In genomic region chr17:4497101-4497824, GRCh38 we compare ENCODE assay signal across 9 cellular contexts. TPM values are rescaled to one million over a fixed set of nuclear protein-coding genes. Genes with fewer than 3 reads are reported as not detected.
A peak's percentile ranks its signal among the peaks of the same experiment; 100 is the strongest.
DNase-seq lines count a peak whose midpoint lies in the region; ATAC-seq, FAIRE-seq and TF ChIP-seq lines count a peak whose summit lies in the region.
"Had no signal": no experiment of that assay in that cellular context is flagged by ENCODE, and none has a peak within 500 bp of the region (broad histone marks: within the 10 kb centered on the region; RNA-seq: fewer than 3 reads in every experiment).

No MANE protein-coding gene starts in this region.

- no peaks in the 10 kb centered on the region for H3K9me3 ChIP-seq in CD8-positive, alpha-beta T cell (ENCODE audit: low read length)
- H3K9me3 ChIP-seq in ascending aorta: no peaks in the 10 kb centered on the region

- no peak for ATAC-seq in CD8-positive, alpha-beta T cell
- no peak for ATAC-seq in HG03457 (IDR thresholded peaks at IDR 0.05; ENCODE audit: unreplicated experiment)
- no peak for ATAC-seq in HG03432 (IDR thresholded peaks at IDR 0.05; ENCODE audit: unreplicated experiment)
- no peak for ATAC-seq in GM21576 (IDR thresholded peaks at IDR 0.05; ENCODE audit: unreplicated experiment)

- no peaks in the 10 kb centered on the region for H3K27me3 ChIP-seq in CD8-positive, alpha-beta T cell (ENCODE audit: insufficient read depth, low read length)
- no peaks in the 10 kb centered on the region for H3K27me3 ChIP-seq in ascending aorta

- H3K27me3 Mint-ChIP-seq in CD8-positive, alpha-beta T cell (ENCODE audit: low read depth): peaks cover 13% of the 10 kb centered on the region

- H3K4me3 ChIP-seq in CD8-positive, alpha-beta T cell (ENCODE audit: low read depth, low read length): no peak overlapping the region
- peak overlapping the region in 1 of 2 donors; percentile 63 for H3K4me3 ChIP-seq in ascending aorta

- peak overlapping the region; percentile 42 for H3K4me3 Mint-ChIP-seq in CD8-positive, alpha-beta T cell

- H3K27ac Mint-ChIP-seq in CD8-positive, alpha-beta T cell: no peak overlapping the region

- CTCF ChIA-PET in CD8-positive, alpha-beta T cell (lab: Charles Lee): interaction anchor here (0.8 to 1.2 kb wide), 2 partner anchors 11 to 76 kb away, joined by 3 to 4 read pairs; no protein-coding TSS in a partner anchor

- H3K9me3 Mint-ChIP-seq in CD8-positive, alpha-beta T cell: no peaks in the 10 kb centered on the region

- no peak for DNase-seq in CD8-positive, alpha-beta T cell
- DNase-seq in HTR-8/SVneo (ENCODE audit: insufficient read length, low spot score) (peak; percentile 60), ascending aorta (ENCODE audit: low spot score in 2 of 2) (peak; percentile 54 to 91), mucosa of gallbladder (ENCODE audit: low spot score) (peak; percentile 64), SHP77 treated with DMSO at 0.1 percent for 48 hours (lab: John Stamatoyannopoulos, UW) (no peak)
- DNase-seq: left colon had no signal

- FAIRE-seq in HTR-8/SVneo (lab: Jason Lieb, UNC): no peak

- TF ChIP-seq CTCF in CD8-positive, alpha-beta T cell (IDR thresholded peaks at IDR 0.05): no peak
- TF ChIP-seq CTCF in ascending aorta (IDR thresholded peaks at IDR 0.05): no peak

- H3K27ac ChIP-seq in CD8-positive, alpha-beta T cell (ENCODE audit: low read depth, low read length): no peak overlapping the region
- H3K27ac ChIP-seq in ascending aorta: peak overlapping the region; percentile 92

- H3K36me3 ChIP-seq in CD8-positive, alpha-beta T cell (ENCODE audit: insufficient read depth, low read length): no peaks in the 10 kb centered on the region
- no peaks in the 10 kb centered on the region for H3K36me3 ChIP-seq in ascending aorta

- H3K4me1 ChIP-seq in CD8-positive, alpha-beta T cell (ENCODE audit: insufficient read depth, low read length): peaks cover 28% of the 10 kb centered on the region
- H3K4me1 ChIP-seq in ascending aorta: peaks cover 13 to 27% of the 10 kb centered on the region in 2 donors

- H3K36me3 Mint-ChIP-seq in CD8-positive, alpha-beta T cell: no peaks in the 10 kb centered on the region

- intact Hi-C loops in CD8-positive, alpha-beta T cell (cut with DNase I, micrococcal nuclease): loop anchor here in 1 of 2 experiments (5.0 kb wide), 1 partner anchor 60 kb away; the partner anchor contains the start of gene MYBBP1A
- intact Hi-C loops in ascending aorta (cut with DNase I): loop anchor here (5.0 kb wide), 3 partner anchors 75 to 295 kb away; partner anchors contain the start of gene UBE2G1

- POLR2A ChIA-PET in CD8-positive, alpha-beta T cell (lab: Charles Lee): interaction anchor here (0.5 kb wide), 1 partner anchor 443 kb away, joined by 4 read pairs; the partner anchor contains the start of genes RNF167 and SLC25A11

- H3K4me1 Mint-ChIP-seq in CD8-positive, alpha-beta T cell (ENCODE audit: low read depth): peaks cover 25% of the 10 kb centered on the region

RNA-seq across cellular contexts. Expression of gene SPNS2, which starts 1.4 kb away (rescaled TPM):
- total RNA-seq in CD8-positive, alpha-beta T cell: 1 to 10 TPM in 1 of 2 experiments, under 1 TPM in 1; 0.64 to 1.1 TPM
- total RNA-seq in ascending aorta: 107 TPM
- total RNA-seq in mucosa of gallbladder: 158 TPM

RNA-seq across cellular contexts. Expression of gene MYBBP1A, which starts 57.9 kb away (rescaled TPM):
- total RNA-seq in CD8-positive, alpha-beta T cell: 10 to 100 TPM; 69.8 to 71.8 TPM
- total RNA-seq in ascending aorta: 94.5 TPM
- 30.8 TPM for total RNA-seq in mucosa of gallbladder

Comparison
In these comparisons a context has a peak if more than half of its experiments do, and no peak if none do; other contexts are left out.
1. DNase-seq: peak in HTR-8/SVneo (single experiment), ascending aorta (2 of 2) and mucosa of gallbladder (single experiment); none in CD8-positive, alpha-beta T cell (0 of 7) and SHP77 treated with DMSO at 0.1 percent for 48 hours (single experiment).
2. RNA of gene SPNS2, which starts 1.4 kb away (total RNA-seq): 158 TPM in mucosa of gallbladder (single experiment) and 107 TPM in ascending aorta (single experiment); 0.64 to 1.1 TPM in CD8-positive, alpha-beta T cell; every median in the first group is over 10 times any median in the second.